ENCODE assay signal across 21 cellular contexts in genomic region chr5:120375248-120375647, GRCh38.
"Had no signal": no experiment of that assay in that cellular context is flagged by ENCODE, and none has a peak within 500 bp of the region (broad histone marks: within the 10 kb centered on the region; RNA-seq: fewer than 3 reads in every experiment).

No MANE protein-coding gene starts in this region.

- DNase-seq: activated CD4-positive, alpha-beta T cell treated with anti-CD3 and anti-CD28 coated beads, Interleukin-2, amount 50 U/mL, for 48 hours; activated naive CD4-positive, alpha-beta T cell treated with Interleukin-2 at 50 U/mL for 16 hours; activated naive CD8-positive, alpha-beta T cell treated with anti-CD3 and anti-CD28 coated beads, Interleukin-2, amount 10 ng/mL, durations not matched to agents 7 days and 5 days; activated T-cell treated with anti-CD3 and anti-CD28 coated beads, Interleukin-2, amount 50 U/mL, for 48 hours; central memory CD4-positive, alpha-beta T cell; dermis blood vessel endothelial cell; effector memory CD4-positive, alpha-beta T cell; foreskin fibroblast; heart right ventricle; islet precursor cell; left colon; lower lobe of right lung; naive B cell; occipital lobe; stimulated activated CD4-positive, alpha-beta T cell treated with anti-CD3 and anti-CD28 coated beads, Interleukin-4, amount 100 ng/mL, for 24 hours; stimulated activated naive CD4-positive, alpha-beta T cell treated with Interleukin-2 at 50 U/mL for 16 hours; T1000; upper lobe of left lung had no signal

- ATAC-seq: heart right ventricle, left colon, lower lobe of right lung, WTC11 had no signal

- H3K4me3 ChIP-seq: heart right ventricle, lower lobe of right lung, right atrium auricular region, thoracic aorta, upper lobe of left lung had no signal
